Comparison of ENCODE assay signal across 8 cellular contexts in genomic region chr17:7916383-7916677, GRCh38. TPM values are rescaled to one million over a fixed set of nuclear protein-coding genes. Genes with fewer than 3 reads are reported as not detected.
DNase-seq lines count a peak whose midpoint lies in the region; ATAC-seq, FAIRE-seq and TF ChIP-seq lines count a peak whose summit lies in the region.

No MANE protein-coding gene starts in this region.

- H3K27ac ChIP-seq in A673 (ENCODE audit: low read depth, low read length, poor library complexity, severe bottlenecking), result peak overlapping the region; percentile 76
- H3K27ac ChIP-seq in K562 (ENCODE audit: extremely low read depth, low read depth, low read length), result peak overlapping the region; percentile 88

- TF ChIP-seq EP300 in K562 (IDR thresholded peaks at IDR 0.05; ENCODE audit: low read length), result no peak

- WGBS in K562 (ENCODE audit: insufficient coverage, low coverage, missing lambda C conversion rate), result 17% methylated on average over 15 of the region's 15 CpGs

- TF ChIP-seq CTCF in A673 (conservative IDR thresholded peaks at IDR 0.05; ENCODE audit: low read depth, low read length), result no peak
- TF ChIP-seq CTCF in K562 (IDR thresholded peaks at IDR 0.05 in 2 of 3, conservative IDR thresholded peaks at IDR 0.05 in 1 of 3; ENCODE audit: insufficient read depth in 2 of 3, low read depth in 1 of 3, low read length in 3 of 3), result no peak
- TF ChIP-seq CTCF in GM20000 (IDR thresholded peaks at IDR 0.05; ENCODE audit: extremely low read depth, missing control alignments), result no peak

- H3K4me1 ChIP-seq in A673 (ENCODE audit: insufficient read depth, low read length, poor library complexity, severe bottlenecking) (peaks cover 15% of the 10 kb centered on the region), K562 (replicated peaks in 1 of 2; ENCODE audit: control insufficient read depth in 2 of 2, insufficient read depth in 2 of 2, low read length in 2 of 2) (peaks cover 18 to 24% of the 10 kb centered on the region in 2 experiments; a peak in 4 of 5 replicates), mononuclear cell (ENCODE audit: insufficient read depth, low read length) (peaks cover 30% of the 10 kb centered on the region)

- H3K27me3 ChIP-seq in A673 (replicated peaks; ENCODE audit: insufficient read depth, low read depth, low read length, poor library complexity) (no peaks in the 10 kb centered on the region), K562 (ENCODE audit: control insufficient read depth in 2 of 2, insufficient read depth in 2 of 2, low read length in 2 of 2) (no peaks in the 10 kb centered on the region), mononuclear cell (ENCODE audit: insufficient read depth, low read length) (no peaks in the 10 kb centered on the region)

- POLR2A ChIA-PET in A673 (lab: Charles Lee; ENCODE audit: low non-redundant PET), result interaction anchor here (0.6 kb wide), 1 partner anchor 13 kb away, joined by 3 read pairs; the partner anchor contains the start of gene KCNAB3
- POLR2A ChIA-PET in K562 (lab: Yijun Ruan, JAX), result interaction anchor here (0.7 to 1.7 kb wide), 4 partner anchors 10 to 18 kb away, joined by 3 to 8 read pairs (median 4); partner anchors contain the start of genes CNTROB and TRAPPC1

- no peaks in the 10 kb centered on the region for H4K20me1 ChIP-seq in K562 (replicated peaks; ENCODE audit: control insufficient read depth, insufficient read depth, low read length)

- no peak for FAIRE-seq in K562 (lab: Jason Lieb, UNC)

- no TSS peak for BruUV-seq in A673 (replicated peaks; lab: Mats Ljungman, UMichigan)
- BruUV-seq in K562 (replicated peaks; lab: Mats Ljungman, UMichigan), result TSS peak; percentile 57

- H3K4me3 ChIP-seq in A673 (ENCODE audit: low read depth, low read length, poor library complexity, severe bottlenecking) (peak overlapping the region; percentile 53), K562 (peak overlapping the region; percentile 29), mononuclear cell (ENCODE audit: low read length) (peak overlapping the region; percentile 59)

- no peaks in the 10 kb centered on the region for H3K9me1 ChIP-seq in K562 (ENCODE audit: control insufficient read depth, insufficient read depth, low read length)

- no peak for TF ChIP-seq RAD21 in K562 (CRISPR knock-in tag; conservative IDR thresholded peaks at IDR 0.05 in 1 of 2, IDR thresholded peaks at IDR 0.05 in 1 of 2)

- no peak for DNase-seq in A673 (ENCODE audit: low spot score)
- no peak for DNase-seq in K562 (ENCODE audit: extremely low read depth in 1 of 4, low spot score in 3 of 4)
- no peak for DNase-seq in NCI-H1930 (lab: John Stamatoyannopoulos, UW)
- DNase-seq in GM20000 (ENCODE audit: low spot score), result no peak
- DNase-seq in NCI-H2029 treated with DMSO at 0.1 percent for 48 hours (lab: John Stamatoyannopoulos, UW), result no peak
- no peak for DNase-seq in activated gamma-delta T cell (lab: John Stamatoyannopoulos, UW)

- in situ Hi-C loops in K562 (cut with MboI), result loop anchor here (5.0 kb wide), 1 partner anchor 71 kb away; no protein-coding TSS in a partner anchor

- H3K36me3 ChIP-seq in A673 (ENCODE audit: insufficient read depth, low read length, poor library complexity, severe bottlenecking) (peaks cover 15% of the 10 kb centered on the region), K562 (ENCODE audit: control insufficient read depth, insufficient read depth, low read length) (peaks cover 6% of the 10 kb centered on the region; the same call in 1 of the 3 replicates)

- peaks cover 8% of the 10 kb centered on the region; the same call in 1 of the 3 replicates for H3K79me2 ChIP-seq in K562 (ENCODE audit: control insufficient read depth, insufficient read depth, low read length)

- peak overlapping the region; percentile 87 for H3K4me2 ChIP-seq in K562 (ENCODE audit: insufficient read depth, low read length)

- ATAC-seq in HG02973 (IDR thresholded peaks at IDR 0.05; ENCODE audit: unreplicated experiment), result peak; percentile 4
- no peak for ATAC-seq in K562

- CTCF ChIA-PET in A673 (lab: Charles Lee) (no interaction called here), K562 (lab: Yijun Ruan, JAX; ENCODE audit: low intra/inter-chr PET ratio) (no interaction called here)

- no peak for TF ChIP-seq POLR2A in K562 (conservative IDR thresholded peaks at IDR 0.05)

- intact Hi-C loops in A673 (cut with micrococcal nuclease; ENCODE audit: unreplicated experiment), result no loop called here
- intact Hi-C loops in K562 (cut with micrococcal nuclease), result no loop called here

- H3K9me3 ChIP-seq in A673 (ENCODE audit: low read depth, low read length, poor library complexity, severe bottlenecking) (no peaks in the 10 kb centered on the region), K562 (replicated peaks; ENCODE audit: control insufficient read depth, insufficient read depth, low read depth, low read length) (no peaks in the 10 kb centered on the region), mononuclear cell (ENCODE audit: low read depth, low read length) (no peaks in the 10 kb centered on the region)

- H2AFZ ChIP-seq in K562 (ENCODE audit: low read depth, low read length), result peak overlapping the region; percentile 87

- peak overlapping the region; percentile 66 to 92 for H3K9ac ChIP-seq in K562 (ENCODE audit: insufficient read depth in 1 of 2, low read depth in 2 of 2, low read length in 2 of 2)

RNA-seq across cellular contexts. Expression of gene RNF227, which starts 0.2 kb away (rescaled TPM):
- total RNA-seq in A673 (2021) (0.83 and 1.1 TPM in 2 replicates), K562 (2014; rRNA removed) (1.9 and 4.1 TPM in 2 replicates), K562 (2014; rRNA removed; fragmentation: Illumina TruSeq; extraction: Trizol) (2.2 and 2.3 TPM in 2 replicates), K562 (2015; rRNA removed; fragmentation: Illumina TruSeq; extraction: Trizol) (2.1 and 2.2 TPM in 2 replicates), K562 (2021) (2.1 and 2.3 TPM in 2 replicates), mononuclear cell (2.4 TPM)
- 2.7 and 3.7 TPM in 2 replicates for total RNA-seq in K562 (2011; cell fraction: chromatin; rRNA removed; ENCODE audit: low replicate concordance)
- 4.3 and 5.0 TPM in 2 replicates for total RNA-seq in K562 (2011; cell fraction: nucleolus; rRNA removed)
- total RNA-seq in K562 (2011; cell fraction: nucleoplasm; rRNA removed), result 3.4 and 7.3 TPM in 2 replicates
- polyA plus RNA-seq in K562 (2011; rRNA removed) (3.0 and 3.3 TPM in 2 replicates), K562 (2014; fragmentation: Illumina TruSeq; extraction: Trizol) (2.8 and 3.0 TPM in 2 replicates), K562 (2014; fragmentation: Nextera tagmentation; extraction: Ambion mirVana) (1 to 10 TPM; 1.1 to 1.5 TPM), K562 (2014; rRNA removed) (4.7 and 6.7 TPM in 2 replicates)
- 3.0 and 4.2 TPM in 2 replicates for polyA plus RNA-seq in K562 (2011; cell fraction: cytosol; rRNA removed)
- 1.7 and 1.9 TPM in 2 replicates for polyA plus RNA-seq in K562 (2011; cell fraction: nucleus; rRNA removed)
- 1.2 and 1.4 TPM in 2 replicates for polyA plus RNA-seq in K562 (2012)
- polyA minus RNA-seq in K562 (2011; rRNA and poly(A)+ RNA removed), result 0.75 and 1.2 TPM in 2 replicates
- 0.86 and 2.0 TPM in 2 replicates for polyA minus RNA-seq in K562 (2011; cell fraction: cytosol; rRNA and poly(A)+ RNA removed)
- polyA minus RNA-seq in K562 (2011; cell fraction: nucleus; rRNA and poly(A)+ RNA removed), result 0.81 and 1.4 TPM in 2 replicates

RNA-seq across cellular contexts. Expression of gene KCNAB3, which starts 13.3 kb away (rescaled TPM):
- total RNA-seq in A673 (2021), result 24.8 and 32.4 TPM in 2 replicates
- total RNA-seq in K562 (2011; cell fraction: chromatin; rRNA removed; ENCODE audit: low replicate concordance), result 14.8 and 28.1 TPM in 2 replicates
- 13.9 and 14.7 TPM in 2 replicates for total RNA-seq in K562 (2011; cell fraction: nucleolus; rRNA removed)
- 9.6 and 13.6 TPM in 2 replicates for total RNA-seq in K562 (2011; cell fraction: nucleoplasm; rRNA removed)
- 0.37 and 1.3 TPM in 2 replicates for total RNA-seq in K562 (2014; rRNA removed)
- 0.70 and 0.76 TPM in 2 replicates for total RNA-seq in K562 (2014; rRNA removed; fragmentation: Illumina TruSeq; extraction: Trizol)
- total RNA-seq in K562 (2015; rRNA removed; fragmentation: Illumina TruSeq; extraction: Trizol), result 0.57 and 0.69 TPM in 2 replicates
- 1.7 and 2.5 TPM in 2 replicates for total RNA-seq in K562 (2021)
- 1.1 and 2.0 TPM in 2 replicates for polyA plus RNA-seq in K562 (2011; rRNA removed)
- polyA plus RNA-seq in K562 (2011; cell fraction: cytosol; rRNA removed), result 0.61 and 0.74 TPM in 2 replicates
- polyA plus RNA-seq in K562 (2011; cell fraction: nucleus; rRNA removed), result 17.8 and 23.2 TPM in 2 replicates
- polyA plus RNA-seq in K562 (2012), result 1.8 and 4.0 TPM in 2 replicates
- 0.61 and 1.4 TPM in 2 replicates for polyA plus RNA-seq in K562 (2014; fragmentation: Illumina TruSeq; extraction: Trizol)
- polyA plus RNA-seq in K562 (2014; fragmentation: Nextera tagmentation; extraction: Ambion mirVana), result under 1 TPM; 0.03 to 0.17 TPM
- 1.0 and 2.1 TPM in 2 replicates for polyA plus RNA-seq in K562 (2014; rRNA removed)
- 0.66 and 0.81 TPM in 2 replicates for polyA minus RNA-seq in K562 (2011; rRNA and poly(A)+ RNA removed)
- polyA minus RNA-seq in K562 (2011; cell fraction: cytosol; rRNA and poly(A)+ RNA removed), result not detected in 2 replicates
- 2.7 and 3.3 TPM in 2 replicates for polyA minus RNA-seq in K562 (2011; cell fraction: nucleus; rRNA and poly(A)+ RNA removed)
- 1.2 TPM for total RNA-seq in mononuclear cell

RNA-seq across cellular contexts. Expression of gene TRAPPC1, which starts 15.4 kb away (rescaled TPM):
- total RNA-seq in A673 (2021), result 111 and 140 TPM in 2 replicates
- total RNA-seq in K562 (2011; cell fraction: chromatin; rRNA removed; ENCODE audit: low replicate concordance), result 20.3 and 31.8 TPM in 2 replicates
- 24.6 and 25.7 TPM in 2 replicates for total RNA-seq in K562 (2011; cell fraction: nucleolus; rRNA removed)
- 26.6 and 31.8 TPM in 2 replicates for total RNA-seq in K562 (2011; cell fraction: nucleoplasm; rRNA removed)
- total RNA-seq in K562 (2014; rRNA removed), result 18.3 and 21.9 TPM in 2 replicates
- 11.7 and 15.4 TPM in 2 replicates for total RNA-seq in K562 (2014; rRNA removed; fragmentation: Illumina TruSeq; extraction: Trizol)
- total RNA-seq in K562 (2015; rRNA removed; fragmentation: Illumina TruSeq; extraction: Trizol), result 11.9 and 13.4 TPM in 2 replicates
- 59.2 and 64.5 TPM in 2 replicates for total RNA-seq in K562 (2021)
- polyA plus RNA-seq in K562 (2011; rRNA removed), result 36.2 and 47.0 TPM in 2 replicates
- polyA plus RNA-seq in K562 (2011; cell fraction: cytosol; rRNA removed), result 109 and 114 TPM in 2 replicates
- polyA plus RNA-seq in K562 (2011; cell fraction: nucleus; rRNA removed), result 33.4 and 42.9 TPM in 2 replicates
- 79.6 and 103 TPM in 2 replicates for polyA plus RNA-seq in K562 (2012)
- 79.0 and 82.8 TPM in 2 replicates for polyA plus RNA-seq in K562 (2014; fragmentation: Illumina TruSeq; extraction: Trizol)
- 10 to 100 TPM; 33.2 to 39.8 TPM for polyA plus RNA-seq in K562 (2014; fragmentation: Nextera tagmentation; extraction: Ambion mirVana)
- polyA plus RNA-seq in K562 (2014; rRNA removed), result 44.6 and 52.6 TPM in 2 replicates
- 55.9 and 63.0 TPM in 2 replicates for polyA minus RNA-seq in K562 (2011; rRNA and poly(A)+ RNA removed)
- polyA minus RNA-seq in K562 (2011; cell fraction: cytosol; rRNA and poly(A)+ RNA removed), result 32.4 and 38.7 TPM in 2 replicates
- polyA minus RNA-seq in K562 (2011; cell fraction: nucleus; rRNA and poly(A)+ RNA removed), result 10.9 and 14.4 TPM in 2 replicates
- total RNA-seq in mononuclear cell, result 21.4 TPM

RNA-seq across cellular contexts. Expression of gene CNTROB, which starts 15.7 kb away (rescaled TPM):
- 72.3 and 79.9 TPM in 2 replicates for total RNA-seq in A673 (2021)
- 127 and 203 TPM in 2 replicates for total RNA-seq in K562 (2011; cell fraction: chromatin; rRNA removed; ENCODE audit: low replicate concordance)
- 99.0 and 106 TPM in 2 replicates for total RNA-seq in K562 (2011; cell fraction: nucleolus; rRNA removed)
- total RNA-seq in K562 (2011; cell fraction: nucleoplasm; rRNA removed), result 91.2 and 111 TPM in 2 replicates
- total RNA-seq in K562 (2014; rRNA removed), result 20.0 and 20.7 TPM in 2 replicates
- total RNA-seq in K562 (2014; rRNA removed; fragmentation: Illumina TruSeq; extraction: Trizol), result 18.2 and 19.0 TPM in 2 replicates
- 23.0 and 26.0 TPM in 2 replicates for total RNA-seq in K562 (2015; rRNA removed; fragmentation: Illumina TruSeq; extraction: Trizol)
- 28.9 and 33.1 TPM in 2 replicates for total RNA-seq in K562 (2021)
- polyA plus RNA-seq in K562 (2011; rRNA removed), result 28.5 and 32.9 TPM in 2 replicates
- 23.3 and 30.2 TPM in 2 replicates for polyA plus RNA-seq in K562 (2011; cell fraction: cytosol; rRNA removed)
- 114 and 159 TPM in 2 replicates for polyA plus RNA-seq in K562 (2011; cell fraction: nucleus; rRNA removed)
- 29.1 and 41.4 TPM in 2 replicates for polyA plus RNA-seq in K562 (2012)
- 31.8 and 33.3 TPM in 2 replicates for polyA plus RNA-seq in K562 (2014; fragmentation: Illumina TruSeq; extraction: Trizol)
- 1 to 10 TPM; 1.9 to 2.3 TPM for polyA plus RNA-seq in K562 (2014; fragmentation: Nextera tagmentation; extraction: Ambion mirVana)
- polyA plus RNA-seq in K562 (2014; rRNA removed), result 23.5 and 33.3 TPM in 2 replicates
- 13.9 and 15.9 TPM in 2 replicates for polyA minus RNA-seq in K562 (2011; rRNA and poly(A)+ RNA removed)
- polyA minus RNA-seq in K562 (2011; cell fraction: cytosol; rRNA and poly(A)+ RNA removed), result 10.6 and 12.8 TPM in 2 replicates
- 30.6 and 40.9 TPM in 2 replicates for polyA minus RNA-seq in K562 (2011; cell fraction: nucleus; rRNA and poly(A)+ RNA removed)
- 9.2 TPM for total RNA-seq in mononuclear cell

RNA-seq across cellular contexts. Expression of gene CHD3, which starts 27.7 kb away (rescaled TPM):
- total RNA-seq in A673 (2021), result 249 and 264 TPM in 2 replicates
- 101 and 117 TPM in 2 replicates for total RNA-seq in K562 (2011; cell fraction: chromatin; rRNA removed; ENCODE audit: low replicate concordance)
- 47.2 and 48.0 TPM in 2 replicates for total RNA-seq in K562 (2011; cell fraction: nucleolus; rRNA removed)
- total RNA-seq in K562 (2011; cell fraction: nucleoplasm; rRNA removed), result 69.7 and 83.1 TPM in 2 replicates
- total RNA-seq in K562 (2014; rRNA removed), result 34.8 and 36.7 TPM in 2 replicates
- 14.6 and 15.2 TPM in 2 replicates for total RNA-seq in K562 (2014; rRNA removed; fragmentation: Illumina TruSeq; extraction: Trizol)
- 19.8 and 21.2 TPM in 2 replicates for total RNA-seq in K562 (2015; rRNA removed; fragmentation: Illumina TruSeq; extraction: Trizol)
- total RNA-seq in K562 (2021), result 30.6 and 38.2 TPM in 2 replicates
- polyA plus RNA-seq in K562 (2011; rRNA removed), result 12.2 and 15.7 TPM in 2 replicates
- polyA plus RNA-seq in K562 (2011; cell fraction: cytosol; rRNA removed), result 16.1 and 25.2 TPM in 2 replicates
- 70.0 and 86.2 TPM in 2 replicates for polyA plus RNA-seq in K562 (2011; cell fraction: nucleus; rRNA removed)
- 29.2 and 37.9 TPM in 2 replicates for polyA plus RNA-seq in K562 (2012)
- polyA plus RNA-seq in K562 (2014; fragmentation: Illumina TruSeq; extraction: Trizol), result 24.7 and 24.8 TPM in 2 replicates
- under 1 TPM; 0.39 to 0.63 TPM for polyA plus RNA-seq in K562 (2014; fragmentation: Nextera tagmentation; extraction: Ambion mirVana)
- 27.8 and 33.9 TPM in 2 replicates for polyA plus RNA-seq in K562 (2014; rRNA removed)
- polyA minus RNA-seq in K562 (2011; rRNA and poly(A)+ RNA removed), result 23.8 TPM in 2 replicates
- 17.8 and 29.3 TPM in 2 replicates for polyA minus RNA-seq in K562 (2011; cell fraction: cytosol; rRNA and poly(A)+ RNA removed)
- 24.1 and 28.0 TPM in 2 replicates for polyA minus RNA-seq in K562 (2011; cell fraction: nucleus; rRNA and poly(A)+ RNA removed)
- total RNA-seq in mononuclear cell, result 96.4 TPM
